Comparison of ENCODE assay signal across 14 cellular contexts in genomic region chr20:35956616-35957015, GRCh38.
"Had no signal": no experiment of that assay in that cellular context is flagged by ENCODE, and none has a peak within 500 bp of the region (broad histone marks: within the 10 kb centered on the region; RNA-seq: fewer than 3 reads in every experiment).

No MANE protein-coding gene starts in this region.

- DNase-seq: activated CD4-positive, alpha-beta T cell treated with anti-CD3 and anti-CD28 coated beads, Interleukin-2, amount 10 ng/mL, durations not matched to agents 7 days and 5 days; activated CD4-positive, CD25-positive, alpha-beta regulatory T cell; activated naive CD4-positive, alpha-beta T cell treated with anti-CD3 and anti-CD28 coated beads, Interleukin-2, amount 10 ng/mL, durations not matched to agents 7 days and 5 days; activated T-cell treated with anti-CD3 and anti-CD28 coated beads for 4 hours; dorsolateral prefrontal cortex; endodermal cell; hippocampal formation; left ventricle myocardium superior; mesenchymal stem cell; ovary; stimulated activated CD4-positive, alpha-beta T cell treated with anti-CD3 and anti-CD28 coated beads, Interleukin-1b, Interleukin-23, amount 100 ng/mL, for 48 hours had no signal

- H3K4me2 ChIP-seq: neural progenitor cell had no signal

- H2AFZ ChIP-seq: neural progenitor cell had no signal

- H3K27me3 ChIP-seq: dorsolateral prefrontal cortex, neural progenitor cell, ovary, tibial nerve had no signal

- H3K9me3 ChIP-seq: ovary, tibial nerve had no signal

- H3K4me3 ChIP-seq: dorsolateral prefrontal cortex, neural progenitor cell, ovary, tibial nerve had no signal

- H3K36me3 ChIP-seq: neural progenitor cell, ovary, tibial nerve had no signal

- H3K9me3 Mint-ChIP-seq: endodermal cell, neural progenitor cell had no signal

- H3K4me3 Mint-ChIP-seq: activated CD4-positive, alpha-beta T cell treated with anti-CD3 and anti-CD28 coated beads, Interleukin-2, amount 10 ng/mL, durations not matched to agents 7 days and 5 days; activated naive CD4-positive, alpha-beta T cell treated with anti-CD3 and anti-CD28 coated beads, Interleukin-2, amount 10 ng/mL, durations not matched to agents 7 days and 5 days; endodermal cell; neural progenitor cell had no signal

- H3K27ac ChIP-seq: dorsolateral prefrontal cortex, neural progenitor cell, ovary, tibial nerve had no signal

- H3K27me3 Mint-ChIP-seq: activated CD4-positive, alpha-beta T cell treated with anti-CD3 and anti-CD28 coated beads, Interleukin-2, amount 10 ng/mL, durations not matched to agents 7 days and 5 days had no signal

- H3K27ac Mint-ChIP-seq: activated CD4-positive, alpha-beta T cell treated with anti-CD3 and anti-CD28 coated beads, Interleukin-2, amount 10 ng/mL, durations not matched to agents 7 days and 5 days; activated T-helper 2 cell treated with anti-CD3 and anti-CD28 coated beads, Interferon-gamma antibody, Interleukin-2, Interleukin-4, amounts not matched to agents 10 μg/mL and 5 μg/mL and 100 μg/mL, durations not matched to agents 14 hours and 24 hours and 36 hours; endodermal cell; neural progenitor cell had no signal
